In the genomic region with DNA sequence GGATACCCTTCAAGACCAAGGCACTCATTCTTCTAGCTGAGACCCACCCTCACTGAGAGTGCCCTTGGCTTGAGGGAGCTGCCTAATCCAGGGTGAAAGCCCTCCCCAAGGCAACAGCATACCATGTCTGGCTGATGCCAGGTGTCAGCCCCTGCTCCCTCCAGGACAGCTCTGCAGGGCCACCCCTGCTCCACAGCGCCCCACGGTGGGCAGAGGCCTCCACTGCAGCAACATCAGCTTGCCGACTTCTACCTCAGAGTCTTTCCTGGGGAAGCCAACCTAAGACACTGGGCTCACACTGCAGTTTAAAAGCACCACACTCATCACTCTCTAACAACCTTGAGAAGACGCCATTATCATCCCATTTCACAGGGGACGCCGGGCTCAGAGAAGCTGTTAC, we compare ENCODE assay signal across 9 cellular contexts. TPM values are rescaled to one million over a fixed set of nuclear protein-coding genes. Genes with fewer than 3 reads are reported as not detected.
DNase-seq lines count a peak whose midpoint lies in the region; ATAC-seq and TF ChIP-seq lines count a peak whose summit lies in the region.
"Had no signal": no experiment of that assay in that cellular context is flagged by ENCODE, and none has a peak within 500 bp of the region (broad histone marks: within the 10 kb centered on the region; RNA-seq: fewer than 3 reads in every experiment).

No MANE protein-coding gene starts in this region.

- no peak for TF ChIP-seq EP300 in stomach (IDR thresholded peaks at IDR 0.05)
- TF ChIP-seq EP300 in gastroesophageal sphincter (IDR thresholded peaks at IDR 0.05) = no peak

- no peak overlapping the region for H3K27ac Mint-ChIP-seq in activated naive CD4-positive, alpha-beta T cell treated with anti-CD3 and anti-CD28 coated beads for 36 hours

- no peaks in the 10 kb centered on the region for H3K9me3 Mint-ChIP-seq in activated naive CD4-positive, alpha-beta T cell treated with anti-CD3 and anti-CD28 coated beads for 36 hours
- H3K9me3 Mint-ChIP-seq: CD8-positive, alpha-beta memory T cell had no signal

- ATAC-seq in gastroesophageal sphincter = no peak

- H3K4me1 ChIP-seq in stomach = no peaks in the 10 kb centered on the region
- no peaks in the 10 kb centered on the region for H3K4me1 ChIP-seq in gastroesophageal sphincter

- CTCF ChIA-PET in activated naive CD4-positive, alpha-beta T cell treated with anti-CD3 and anti-CD28 coated beads for 36 hours (lab: Charles Lee) = interaction anchor here (0.6 to 1.5 kb wide), 10 partner anchors 8 to 311 kb away, joined by 3 to 5 read pairs (median 4); no protein-coding TSS in a partner anchor

- H3K27ac ChIP-seq in stomach = no peak overlapping the region
- H3K27ac ChIP-seq in gastroesophageal sphincter = no peak overlapping the region

- 58 to 92% (median 60%) methylated on average over 3 to 6 of the region's 6 CpGs for WGBS in stomach, 5 donors
- 77% methylated on average over 3 of the region's 6 CpGs; no CpG with 5 or more reads in 1 of the 2 donors for WGBS in gastroesophageal sphincter (ENCODE audit: low coverage in 1 of 2), 2 donors

- TF ChIP-seq POLR2A in stomach (IDR thresholded peaks at IDR 0.05) = no peak
- TF ChIP-seq POLR2A in gastroesophageal sphincter (IDR thresholded peaks at IDR 0.05) = no peak

- no peaks in the 10 kb centered on the region for H3K9me3 ChIP-seq in stomach
- H3K9me3 ChIP-seq in gastroesophageal sphincter = no peaks in the 10 kb centered on the region

- H3K4me3 Mint-ChIP-seq in activated naive CD4-positive, alpha-beta T cell treated with anti-CD3 and anti-CD28 coated beads for 36 hours = no peak overlapping the region
- H3K4me3 Mint-ChIP-seq: CD8-positive, alpha-beta memory T cell had no signal

- H3K36me3 ChIP-seq in stomach (peaks cover 2 to 67% (median 61%) of the 10 kb centered on the region in 4 donors), gastroesophageal sphincter (peaks cover 0 to 83% of the 10 kb centered on the region in 2 donors)

- H3K27me3 ChIP-seq in stomach (no peaks in the 10 kb centered on the region), gastroesophageal sphincter (no peaks in the 10 kb centered on the region)

- DNase-seq in NCI-H2029 (lab: John Stamatoyannopoulos, UW) (peak; percentile 5), NCI-H2029 treated with DMSO at 0.1 percent for 48 hours (lab: John Stamatoyannopoulos, UW) (no peak), MV-4-11 (lab: John Stamatoyannopoulos, UW) (peak; percentile 14), kidney tubule cell (ENCODE audit: low spot score) (peak; percentile 25), stomach (peak; percentile 30), epidermal melanocyte (ENCODE audit: insufficient read length, low spot score) (no peak)
- DNase-seq in activated naive CD4-positive, alpha-beta T cell treated with anti-CD3 and anti-CD28 coated beads for 36 hours = peak; percentile 68

- intact Hi-C loops in activated naive CD4-positive, alpha-beta T cell treated with anti-CD3 and anti-CD28 coated beads for 36 hours (cut with micrococcal nuclease) = loop anchor here (1.0 kb wide), 1 partner anchor 280 kb away; no protein-coding TSS in a partner anchor
- intact Hi-C loops in stomach (cut with DNase I; ENCODE audit: low total_unique reads) = no loop called here

- H3K27me3 Mint-ChIP-seq in activated naive CD4-positive, alpha-beta T cell treated with anti-CD3 and anti-CD28 coated beads for 36 hours (ENCODE audit: low read depth) = no peaks in the 10 kb centered on the region
- H3K27me3 Mint-ChIP-seq: CD8-positive, alpha-beta memory T cell had no signal

- TF ChIP-seq CTCF in stomach (IDR thresholded peaks at IDR 0.05) = peak in 5 of 7 experiments; percentile 5 to 32 (median 20)
- TF ChIP-seq CTCF in gastroesophageal sphincter (IDR thresholded peaks at IDR 0.05) = peak in 2 of 4 experiments; percentile 42 to 54

- H3K4me3 ChIP-seq in stomach (no peak overlapping the region), gastroesophageal sphincter (no peak overlapping the region)

- H3K36me3 Mint-ChIP-seq in activated naive CD4-positive, alpha-beta T cell treated with anti-CD3 and anti-CD28 coated beads for 36 hours (ENCODE audit: low read depth) = peaks cover 25% of the 10 kb centered on the region

- no peaks in the 10 kb centered on the region for H3K4me1 Mint-ChIP-seq in activated naive CD4-positive, alpha-beta T cell treated with anti-CD3 and anti-CD28 coated beads for 36 hours (ENCODE audit: low read depth)
- H3K4me1 Mint-ChIP-seq: CD8-positive, alpha-beta memory T cell had no signal

RNA-seq across cellular contexts. Expression of a gene that starts 29.0 kb away (rescaled TPM):
- 1 to 10 TPM; 7.4 TPM for total RNA-seq in activated naive CD4-positive, alpha-beta T cell treated with anti-CD3 and anti-CD28 coated beads for 36 hours
- total RNA-seq in stomach (10 to 100 TPM in 1 of 5 donors, 1 to 10 TPM in 2, not detected in 2; 3.3 to 16.3 (median 6.5) TPM), gastroesophageal sphincter (1 to 10 TPM; 3.9 to 8.0 (median 5.4) TPM)
- 1 to 10 TPM; 3.8 to 5.8 (median 3.8) TPM for polyA plus RNA-seq in stomach

RNA-seq across cellular contexts. Expression of a gene that starts 45.3 kb away (rescaled TPM):
- 10 to 100 TPM; 31.2 to 32.9 TPM for total RNA-seq in activated naive CD4-positive, alpha-beta T cell treated with anti-CD3 and anti-CD28 coated beads for 36 hours
- total RNA-seq in stomach (100 to 1,000 TPM in 2 of 5 donors, 10 to 100 TPM in 3; 69.8 to 154 (median 87.9) TPM), gastroesophageal sphincter (100 to 1,000 TPM in 2 of 4 donors, 10 to 100 TPM in 2; 73.1 to 171 (median 107) TPM)
- polyA plus RNA-seq in stomach = 10 to 100 TPM; 24.9 to 44.0 (median 34.7) TPM

RNA-seq across cellular contexts. Expression of a gene that starts 50.3 kb away (rescaled TPM):
- 1 to 10 TPM; 2.0 to 2.5 TPM for total RNA-seq in activated naive CD4-positive, alpha-beta T cell treated with anti-CD3 and anti-CD28 coated beads for 36 hours
- total RNA-seq in stomach (10 to 100 TPM in 2 of 5 donors, 1 to 10 TPM in 1, not detected in 2; 2.3 to 29.2 (median 13.5) TPM), gastroesophageal sphincter (1 to 10 TPM in 1 of 4 donors, not detected in 3; 1.7 TPM)
- polyA plus RNA-seq in stomach = 10 to 100 TPM; 12.8 to 25.5 (median 19.7) TPM

Comparison
In these comparisons a context has a peak if more than half of its experiments do, and no peak if none do; other contexts are left out.
1. DNase-seq: peak in NCI-H2029 (single experiment), MV-4-11 (single experiment), activated naive CD4-positive, alpha-beta T cell treated with anti-CD3 and anti-CD28 coated beads for 36 hours (single experiment), kidney tubule cell (single experiment) and stomach (single experiment); none in NCI-H2029 treated with DMSO at 0.1 percent for 48 hours (single experiment) and epidermal melanocyte (single experiment).